ENCODE assay signal across 1 cellular context in the genomic region with DNA sequence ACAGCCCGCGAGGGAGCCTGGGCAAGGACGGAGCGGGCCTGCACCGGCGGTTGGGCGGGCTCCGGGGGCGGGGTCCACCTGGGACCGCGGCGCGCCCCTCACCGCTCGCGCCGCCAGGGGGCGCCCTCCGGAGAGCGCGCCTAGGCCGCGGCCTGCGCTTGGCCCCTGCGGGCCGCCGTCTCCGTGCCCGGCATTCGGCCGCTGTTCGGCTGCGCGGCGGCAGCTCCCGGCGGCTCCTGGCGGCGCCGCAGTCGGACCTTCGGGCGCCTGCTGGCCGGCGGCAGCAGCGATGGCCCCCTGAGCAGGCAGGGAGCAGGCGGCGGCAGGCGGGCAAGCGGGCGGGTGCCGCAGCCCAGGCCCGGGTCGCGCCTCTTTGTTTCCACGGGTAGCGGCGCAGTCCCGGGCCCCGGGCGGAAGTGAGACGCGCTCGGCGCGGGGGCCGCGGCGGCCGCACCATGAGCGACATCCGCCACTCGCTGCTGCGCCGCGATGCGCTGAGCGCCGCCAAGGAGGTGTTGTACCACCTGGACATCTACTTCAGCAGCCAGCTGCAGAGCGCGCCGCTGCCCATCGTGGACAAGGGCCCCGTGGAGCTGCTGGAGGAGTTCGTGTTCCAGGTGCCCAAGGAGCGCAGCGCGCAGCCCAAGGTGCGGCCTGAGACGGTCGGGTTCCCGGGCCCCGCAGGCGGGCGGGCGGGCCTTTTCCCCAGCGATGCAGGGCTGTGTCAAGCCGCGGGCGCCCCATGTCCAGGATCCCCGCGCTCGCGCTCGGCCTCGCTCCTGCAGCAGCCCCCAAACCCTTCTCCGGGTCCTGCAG.
A peak's percentile ranks its signal among the peaks of the same experiment; 100 is the strongest.
TF ChIP-seq lines count a peak whose summit lies in the region.

A gene (plus strand): TSS at position 193 of the 816 bp plus-strand sequence. CDS start 263 bp downstream, at position 456.

TF ChIP-seq in K562, 482 proteins besides CTCF, POLR2A, EP300 and RAD21 (continued from another document and continues in another):
- TF ChIP-seq, protein P1, sequence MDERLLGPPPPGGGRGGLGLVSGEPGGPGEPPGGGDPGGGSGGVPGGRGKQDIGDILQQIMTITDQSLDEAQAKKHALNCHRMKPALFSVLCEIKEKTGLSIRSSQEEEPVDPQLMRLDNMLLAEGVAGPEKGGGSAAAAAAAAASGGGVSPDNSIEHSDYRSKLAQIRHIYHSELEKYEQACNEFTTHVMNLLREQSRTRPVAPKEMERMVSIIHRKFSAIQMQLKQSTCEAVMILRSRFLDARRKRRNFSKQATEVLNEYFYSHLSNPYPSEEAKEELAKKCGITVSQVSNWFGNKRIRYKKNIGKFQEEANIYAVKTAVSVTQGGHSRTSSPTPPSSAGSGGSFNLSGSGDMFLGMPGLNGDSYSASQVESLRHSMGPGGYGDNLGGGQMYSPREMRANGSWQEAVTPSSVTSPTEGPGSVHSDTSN (CRISPR knock-in tag; IDR thresholded peaks at IDR 0.05; ENCODE audit: low read depth) = no peak
- TF ChIP-seq, protein P1 (tag; conservative IDR thresholded peaks at IDR 0.05; ENCODE audit: low read depth) = no peak
- TF ChIP-seq, protein P2, sequence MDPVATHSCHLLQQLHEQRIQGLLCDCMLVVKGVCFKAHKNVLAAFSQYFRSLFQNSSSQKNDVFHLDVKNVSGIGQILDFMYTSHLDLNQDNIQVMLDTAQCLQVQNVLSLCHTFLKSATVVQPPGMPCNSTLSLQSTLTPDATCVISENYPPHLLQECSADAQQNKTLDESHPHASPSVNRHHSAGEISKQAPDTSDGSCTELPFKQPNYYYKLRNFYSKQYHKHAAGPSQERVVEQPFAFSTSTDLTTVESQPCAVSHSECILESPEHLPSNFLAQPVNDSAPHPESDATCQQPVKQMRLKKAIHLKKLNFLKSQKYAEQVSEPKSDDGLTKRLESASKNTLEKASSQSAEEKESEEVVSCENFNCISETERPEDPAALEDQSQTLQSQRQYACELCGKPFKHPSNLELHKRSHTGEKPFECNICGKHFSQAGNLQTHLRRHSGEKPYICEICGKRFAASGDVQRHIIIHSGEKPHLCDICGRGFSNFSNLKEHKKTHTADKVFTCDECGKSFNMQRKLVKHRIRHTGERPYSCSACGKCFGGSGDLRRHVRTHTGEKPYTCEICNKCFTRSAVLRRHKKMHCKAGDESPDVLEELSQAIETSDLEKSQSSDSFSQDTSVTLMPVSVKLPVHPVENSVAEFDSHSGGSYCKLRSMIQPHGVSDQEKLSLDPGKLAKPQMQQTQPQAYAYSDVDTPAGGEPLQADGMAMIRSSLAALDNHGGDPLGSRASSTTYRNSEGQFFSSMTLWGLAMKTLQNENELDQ (CRISPR knock-in tag; IDR thresholded peaks at IDR 0.05; ENCODE audit: borderline replicate concordance) = no peak
- TF ChIP-seq, protein P3, sequence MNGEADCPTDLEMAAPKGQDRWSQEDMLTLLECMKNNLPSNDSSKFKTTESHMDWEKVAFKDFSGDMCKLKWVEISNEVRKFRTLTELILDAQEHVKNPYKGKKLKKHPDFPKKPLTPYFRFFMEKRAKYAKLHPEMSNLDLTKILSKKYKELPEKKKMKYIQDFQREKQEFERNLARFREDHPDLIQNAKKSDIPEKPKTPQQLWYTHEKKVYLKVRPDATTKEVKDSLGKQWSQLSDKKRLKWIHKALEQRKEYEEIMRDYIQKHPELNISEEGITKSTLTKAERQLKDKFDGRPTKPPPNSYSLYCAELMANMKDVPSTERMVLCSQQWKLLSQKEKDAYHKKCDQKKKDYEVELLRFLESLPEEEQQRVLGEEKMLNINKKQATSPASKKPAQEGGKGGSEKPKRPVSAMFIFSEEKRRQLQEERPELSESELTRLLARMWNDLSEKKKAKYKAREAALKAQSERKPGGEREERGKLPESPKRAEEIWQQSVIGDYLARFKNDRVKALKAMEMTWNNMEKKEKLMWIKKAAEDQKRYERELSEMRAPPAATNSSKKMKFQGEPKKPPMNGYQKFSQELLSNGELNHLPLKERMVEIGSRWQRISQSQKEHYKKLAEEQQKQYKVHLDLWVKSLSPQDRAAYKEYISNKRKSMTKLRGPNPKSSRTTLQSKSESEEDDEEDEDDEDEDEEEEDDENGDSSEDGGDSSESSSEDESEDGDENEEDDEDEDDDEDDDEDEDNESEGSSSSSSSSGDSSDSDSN (IDR thresholded peaks at IDR 0.05; ENCODE audit: borderline replicate concordance in 1 of 2, low read depth in 2 of 2, low read length in 2 of 2) = peak in 1 of 2 experiments; percentile 92; a peak in 2 of 4 replicates
- TF ChIP-seq NFIX (CRISPR knock-in tag; IDR thresholded peaks at IDR 0.05; ENCODE audit: low read depth) = no peak
- peak; percentile 77; the same call in 1 of the 2 replicates for TF ChIP-seq TGIF2 (CRISPR knock-in tag; IDR thresholded peaks at IDR 0.05)
- TF ChIP-seq GABPA (tag; conservative IDR thresholded peaks at IDR 0.05; ENCODE audit: low read depth) = peak; percentile 92
- TF ChIP-seq, protein P4, sequence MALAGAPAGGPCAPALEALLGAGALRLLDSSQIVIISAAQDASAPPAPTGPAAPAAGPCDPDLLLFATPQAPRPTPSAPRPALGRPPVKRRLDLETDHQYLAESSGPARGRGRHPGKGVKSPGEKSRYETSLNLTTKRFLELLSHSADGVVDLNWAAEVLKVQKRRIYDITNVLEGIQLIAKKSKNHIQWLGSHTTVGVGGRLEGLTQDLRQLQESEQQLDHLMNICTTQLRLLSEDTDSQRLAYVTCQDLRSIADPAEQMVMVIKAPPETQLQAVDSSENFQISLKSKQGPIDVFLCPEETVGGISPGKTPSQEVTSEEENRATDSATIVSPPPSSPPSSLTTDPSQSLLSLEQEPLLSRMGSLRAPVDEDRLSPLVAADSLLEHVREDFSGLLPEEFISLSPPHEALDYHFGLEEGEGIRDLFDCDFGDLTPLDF (CRISPR knock-in tag; IDR thresholded peaks at IDR 0.05) = 0 out of 2 replicates have a peak, but pooled peaks have one; percentile 17
- no peak for TF ChIP-seq NELFE (IDR thresholded peaks at IDR 0.05; ENCODE audit: insufficient read depth, insufficient read length)
- TF ChIP-seq FIP1L1 (IDR thresholded peaks at IDR 0.05; ENCODE audit: low read depth, low read length, poor library complexity, severe bottlenecking) = peak; percentile 39
- TF ChIP-seq ZNF764 (CRISPR knock-in tag; IDR thresholded peaks at IDR 0.05; ENCODE audit: low read depth) = no peak
- no peak for TF ChIP-seq ETV5 (CRISPR knock-in tag; IDR thresholded peaks at IDR 0.05; ENCODE audit: low read depth)
- peak; percentile 30; the same call in 1 of the 2 replicates for TF ChIP-seq ESRRA (IDR thresholded peaks at IDR 0.05; ENCODE audit: borderline replicate concordance, low read depth)
- TF ChIP-seq, protein P5, sequence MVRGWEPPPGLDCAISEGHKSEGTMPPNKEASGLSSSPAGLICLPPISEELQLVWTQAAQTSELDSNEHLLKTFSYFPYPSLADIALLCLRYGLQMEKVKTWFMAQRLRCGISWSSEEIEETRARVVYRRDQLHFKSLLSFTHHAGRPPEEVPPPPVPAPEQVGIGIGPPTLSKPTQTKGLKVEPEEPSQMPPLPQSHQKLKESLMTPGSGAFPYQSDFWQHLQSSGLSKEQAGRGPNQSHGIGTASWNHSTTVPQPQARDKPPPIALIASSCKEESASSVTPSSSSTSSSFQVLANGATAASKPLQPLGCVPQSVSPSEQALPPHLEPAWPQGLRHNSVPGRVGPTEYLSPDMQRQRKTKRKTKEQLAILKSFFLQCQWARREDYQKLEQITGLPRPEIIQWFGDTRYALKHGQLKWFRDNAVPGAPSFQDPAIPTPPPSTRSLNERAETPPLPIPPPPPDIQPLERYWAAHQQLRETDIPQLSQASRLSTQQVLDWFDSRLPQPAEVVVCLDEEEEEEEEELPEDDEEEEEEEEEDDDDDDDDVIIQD (CRISPR knock-in tag; IDR thresholded peaks at IDR 0.05) = no peak
- peak; percentile 74 for TF ChIP-seq SAP30 (IDR thresholded peaks at IDR 0.05; ENCODE audit: borderline replicate concordance, insufficient read depth, low read depth, low read length, poor library complexity, severe bottlenecking)
- TF ChIP-seq SIN3A (IDR thresholded peaks at IDR 0.05; ENCODE audit: borderline replicate concordance in 2 of 2, control insufficient read depth in 1 of 2, low read depth in 2 of 2, low read length in 2 of 2) = peak in 1 of 2 experiments; percentile 88; a peak in 2 of 4 replicates
- TF ChIP-seq, protein P6, sequence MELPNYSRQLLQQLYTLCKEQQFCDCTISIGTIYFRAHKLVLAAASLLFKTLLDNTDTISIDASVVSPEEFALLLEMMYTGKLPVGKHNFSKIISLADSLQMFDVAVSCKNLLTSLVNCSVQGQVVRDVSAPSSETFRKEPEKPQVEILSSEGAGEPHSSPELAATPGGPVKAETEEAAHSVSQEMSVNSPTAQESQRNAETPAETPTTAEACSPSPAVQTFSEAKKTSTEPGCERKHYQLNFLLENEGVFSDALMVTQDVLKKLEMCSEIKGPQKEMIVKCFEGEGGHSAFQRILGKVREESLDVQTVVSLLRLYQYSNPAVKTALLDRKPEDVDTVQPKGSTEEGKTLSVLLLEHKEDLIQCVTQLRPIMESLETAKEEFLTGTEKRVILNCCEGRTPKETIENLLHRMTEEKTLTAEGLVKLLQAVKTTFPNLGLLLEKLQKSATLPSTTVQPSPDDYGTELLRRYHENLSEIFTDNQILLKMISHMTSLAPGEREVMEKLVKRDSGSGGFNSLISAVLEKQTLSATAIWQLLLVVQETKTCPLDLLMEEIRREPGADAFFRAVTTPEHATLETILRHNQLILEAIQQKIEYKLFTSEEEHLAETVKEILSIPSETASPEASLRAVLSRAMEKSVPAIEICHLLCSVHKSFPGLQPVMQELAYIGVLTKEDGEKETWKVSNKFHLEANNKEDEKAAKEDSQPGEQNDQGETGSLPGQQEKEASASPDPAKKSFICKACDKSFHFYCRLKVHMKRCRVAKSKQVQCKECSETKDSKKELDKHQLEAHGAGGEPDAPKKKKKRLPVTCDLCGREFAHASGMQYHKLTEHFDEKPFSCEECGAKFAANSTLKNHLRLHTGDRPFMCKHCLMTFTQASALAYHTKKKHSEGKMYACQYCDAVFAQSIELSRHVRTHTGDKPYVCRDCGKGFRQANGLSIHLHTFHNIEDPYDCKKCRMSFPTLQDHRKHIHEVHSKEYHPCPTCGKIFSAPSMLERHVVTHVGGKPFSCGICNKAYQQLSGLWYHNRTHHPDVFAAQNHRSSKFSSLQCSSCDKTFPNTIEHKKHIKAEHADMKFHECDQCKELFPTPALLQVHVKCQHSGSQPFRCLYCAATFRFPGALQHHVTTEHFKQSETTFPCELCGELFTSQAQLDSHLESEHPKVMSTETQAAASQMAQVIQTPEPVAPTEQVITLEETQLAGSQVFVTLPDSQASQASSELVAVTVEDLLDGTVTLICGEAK (IDR thresholded peaks at IDR 0.05) = peak; percentile 72
- TF ChIP-seq, protein P6 (CRISPR knock-in tag; IDR thresholded peaks at IDR 0.05) = no peak
- TF ChIP-seq L3MBTL2 (IDR thresholded peaks at IDR 0.05) = peak; percentile 65
- no peak for TF ChIP-seq NFXL1 (CRISPR knock-in tag; IDR thresholded peaks at IDR 0.05)
- TF ChIP-seq PHF8 (IDR thresholded peaks at IDR 0.05; ENCODE audit: borderline replicate concordance, low read length) = peak; percentile 90; the same call in 1 of the 2 replicates
- 0 out of 2 replicates have a peak, but pooled peaks have one; percentile 33 for TF ChIP-seq ZNF384 (IDR thresholded peaks at IDR 0.05; ENCODE audit: low read depth, low read length)
- 0 out of 4 replicates have a peak, but pooled peaks of 1 of the 2 experiments have one; percentile 20 for TF ChIP-seq TBL1XR1 (IDR thresholded peaks at IDR 0.05; ENCODE audit: low read length in 2 of 2)
- TF ChIP-seq FOXP1 (CRISPR knock-in tag; IDR thresholded peaks at IDR 0.05) = 0 out of 2 replicates have a peak, but pooled peaks have one; percentile 32
- TF ChIP-seq, protein P7, sequence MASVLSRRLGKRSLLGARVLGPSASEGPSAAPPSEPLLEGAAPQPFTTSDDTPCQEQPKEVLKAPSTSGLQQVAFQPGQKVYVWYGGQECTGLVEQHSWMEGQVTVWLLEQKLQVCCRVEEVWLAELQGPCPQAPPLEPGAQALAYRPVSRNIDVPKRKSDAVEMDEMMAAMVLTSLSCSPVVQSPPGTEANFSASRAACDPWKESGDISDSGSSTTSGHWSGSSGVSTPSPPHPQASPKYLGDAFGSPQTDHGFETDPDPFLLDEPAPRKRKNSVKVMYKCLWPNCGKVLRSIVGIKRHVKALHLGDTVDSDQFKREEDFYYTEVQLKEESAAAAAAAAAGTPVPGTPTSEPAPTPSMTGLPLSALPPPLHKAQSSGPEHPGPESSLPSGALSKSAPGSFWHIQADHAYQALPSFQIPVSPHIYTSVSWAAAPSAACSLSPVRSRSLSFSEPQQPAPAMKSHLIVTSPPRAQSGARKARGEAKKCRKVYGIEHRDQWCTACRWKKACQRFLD (CRISPR knock-in tag; IDR thresholded peaks at IDR 0.05) = peak; percentile 70; the same call in 1 of the 2 replicates
- TF ChIP-seq U2AF1 (optimal IDR thresholded peaks at IDR 0.05; ENCODE audit: low read depth, low read length) = peak; percentile 17
- TF ChIP-seq SMAD4 (CRISPR knock-in tag; conservative IDR thresholded peaks at IDR 0.05) = peak; percentile 86
- TF ChIP-seq LCOR (CRISPR knock-in tag; IDR thresholded peaks at IDR 0.05) = no peak
- peak; percentile 65 to 75 for TF ChIP-seq NRF1 (conservative IDR thresholded peaks at IDR 0.05 in 1 of 2, IDR thresholded peaks at IDR 0.05 in 1 of 2)
- no peak for TF ChIP-seq ZKSCAN8 (CRISPR knock-in tag; IDR thresholded peaks at IDR 0.05)
